In genomic region chr11:15038963-15039362, GRCh38 we compare ENCODE assay signal across 11 cellular contexts. TPM values are rescaled to one million over a fixed set of nuclear protein-coding genes. Genes with fewer than 3 reads are reported as not detected.
DNase-seq lines count a peak whose midpoint lies in the region; ATAC-seq, FAIRE-seq and TF ChIP-seq lines count a peak whose summit lies in the region.
"Had no signal": no experiment of that assay in that cellular context is flagged by ENCODE, and none has a peak within 500 bp of the region (broad histone marks: within the 10 kb centered on the region; RNA-seq: fewer than 3 reads in every experiment).

No MANE protein-coding gene starts in this region.

- no peak overlapping the region for H3K27ac ChIP-seq in A549

- TF ChIP-seq CTCF in A549 (IDR thresholded peaks at IDR 0.05), result no peak
- peak; percentile 71 for TF ChIP-seq CTCF in epithelial cell of proximal tubule (conservative IDR thresholded peaks at IDR 0.05; ENCODE audit: low read depth, low read length)

- no peak for FAIRE-seq in A549 (lab: Jason Lieb, UNC)

- ATAC-seq in A549, result peak in 1 of 2 experiments; percentile 34; a peak in 1 of 6 replicates
- ATAC-seq in effector memory CD8-positive, alpha-beta T cell (replicated peaks), result no peak
- no peak for ATAC-seq in GM18909 (IDR thresholded peaks at IDR 0.05; ENCODE audit: poor library complexity, unreplicated experiment)

- TF ChIP-seq RAD21 in A549 (conservative IDR thresholded peaks at IDR 0.05 in 1 of 2, IDR thresholded peaks at IDR 0.05 in 1 of 2), result peak; percentile 34 to 46; a peak in 4 of 5 replicates

- no peak overlapping the region for H3K4me2 ChIP-seq in A549

- no peaks in the 10 kb centered on the region for H3K36me3 Mint-ChIP-seq in effector memory CD8-positive, alpha-beta T cell (ENCODE audit: insufficient read depth)
- H3K36me3 Mint-ChIP-seq: naive B cell had no signal

- DNase-seq in A549 (ENCODE audit: low read depth in 1 of 2, low spot score in 1 of 2) (peak in 1 of 2 experiments; percentile 7), DMS53 (lab: John Stamatoyannopoulos, UW) (peak; percentile 54), NAMALWA (ENCODE audit: low spot score) (peak; percentile 14), epithelial cell of proximal tubule (ENCODE audit: low read depth) (peak; percentile 7), germinal center (ENCODE audit: low spot score) (no peak)
- no peak for DNase-seq in NK-92 treated with Interleukin-12 subunit alpha and Interleukin-12 subunit beta, amount 100 ng/mL, for 24 hours (lab: John Stamatoyannopoulos, UW)
- DNase-seq in effector memory CD8-positive, alpha-beta T cell, result no peak
- DNase-seq: activated CD4-positive, CD25-positive, alpha-beta regulatory T cell; naive B cell; stimulated activated CD4-positive, alpha-beta T cell treated with anti-CD3 and anti-CD28 coated beads, Interleukin-12 subunit alpha, Interleukin-12 subunit beta, amount 100 ng/mL, for 4 hours had no signal

- H3K4me1 ChIP-seq in A549, result no peaks in the 10 kb centered on the region

- H3K4me1 Mint-ChIP-seq in effector memory CD8-positive, alpha-beta T cell (ENCODE audit: low read depth in 2 of 2), result no peaks in the 10 kb centered on the region
- H3K4me1 Mint-ChIP-seq: naive B cell had no signal

- H3K9me3 ChIP-seq in A549, result no peaks in the 10 kb centered on the region

- peaks cover 21 to 31% of the 10 kb centered on the region in 2 donors for H3K27me3 Mint-ChIP-seq in effector memory CD8-positive, alpha-beta T cell

- H3K4me3 Mint-ChIP-seq in effector memory CD8-positive, alpha-beta T cell, result no peak overlapping the region

- H3K4me3 ChIP-seq in A549 (no peak overlapping the region), epithelial cell of proximal tubule (ENCODE audit: low read depth, low read length) (no peak overlapping the region)

- no peaks in the 10 kb centered on the region for H3K9me3 Mint-ChIP-seq in effector memory CD8-positive, alpha-beta T cell
- H3K9me3 Mint-ChIP-seq: naive B cell had no signal

- H3K27ac Mint-ChIP-seq in effector memory CD8-positive, alpha-beta T cell, result no peak overlapping the region
- H3K27ac Mint-ChIP-seq: naive B cell had no signal

- TF ChIP-seq POLR2A in A549 (IDR thresholded peaks at IDR 0.05; ENCODE audit: low read length), result no peak

- POLR2A ChIA-PET in A549 (lab: Yijun Ruan, JAX), result no interaction called here

- CTCF ChIA-PET in A549 (lab: Yijun Ruan, JAX), result interaction anchor here (0.7 to 2.3 kb wide), 5 partner anchors 10 to 165 kb away, joined by 3 to 12 read pairs (median 7); partner anchors contain the start of gene CALCB

- WGBS in A549 (ENCODE audit: missing lambda C conversion rate), result 54% methylated on average over 2 of the region's 2 CpGs

- no peak for TF ChIP-seq EP300 in A549 (IDR thresholded peaks at IDR 0.05)

TF ChIP-seq in A549, 52 proteins besides CTCF, POLR2A, EP300 and RAD21:
- TF ChIP-seq SMC3 (IDR thresholded peaks at IDR 0.05) (peak; percentile 37; the same call in 2 of the 3 replicates), ESRRA (IDR thresholded peaks at IDR 0.05; ENCODE audit: borderline replicate concordance, low read length) (no peak)

RNA-seq across cellular contexts. Expression of gene CALCB, which starts 34.4 kb away (rescaled TPM):
- polyA plus RNA-seq in A549 (2011; rRNA removed) (0.38 and 0.39 TPM in 2 replicates), A549 (2017; fragmentation: RNase III; extraction: RNeasy Plus Mini Kit Qiagen cat#74134 plus additional on column Dnase treatment) (0.08 TPM in 1 of 3 replicates, not detected in the others)
- polyA plus RNA-seq in A549 (2012; cell fraction: cytosol; rRNA removed), result 0.03 and 0.06 TPM in 2 replicates
- 0.02 TPM in 1 of 2 replicates, not detected in the other for polyA plus RNA-seq in A549 (2012; cell fraction: nucleus; rRNA removed)
- polyA minus RNA-seq in A549 (2011; rRNA and poly(A)+ RNA removed), result 0.19 TPM in 1 of 2 replicates, not detected in the other
- 0.29 and 0.72 TPM in 2 replicates for total RNA-seq in epithelial cell of proximal tubule

Comparison
In these comparisons a context has a peak if more than half of its experiments do, and no peak if none do; other contexts are left out.
1. DNase-seq: peak in DMS53 (single experiment), NAMALWA (single experiment) and epithelial cell of proximal tubule (single experiment); none in germinal center (single experiment), NK-92 treated with Interleukin-12 subunit alpha and Interleukin-12 subunit beta, amount 100 ng/mL, for 24 hours (single experiment) and effector memory CD8-positive, alpha-beta T cell (0 of 3).